ENCODE assay signal across 1 cellular context in genomic region chr17:60602385-60602742, GRCh38.
TF ChIP-seq lines count a peak whose summit lies in the region.

No MANE protein-coding gene starts in this region.

TF ChIP-seq in HCT116, 20 proteins besides CTCF, POLR2A, EP300 and RAD21 (continued from another document):
- no peak for TF ChIP-seq ATF3 (IDR thresholded peaks at IDR 0.05)
TF ChIP-seq in HCT116: peak in this region for 0.
